ENCODE assay signal across 10 cellular contexts in the genomic region with DNA sequence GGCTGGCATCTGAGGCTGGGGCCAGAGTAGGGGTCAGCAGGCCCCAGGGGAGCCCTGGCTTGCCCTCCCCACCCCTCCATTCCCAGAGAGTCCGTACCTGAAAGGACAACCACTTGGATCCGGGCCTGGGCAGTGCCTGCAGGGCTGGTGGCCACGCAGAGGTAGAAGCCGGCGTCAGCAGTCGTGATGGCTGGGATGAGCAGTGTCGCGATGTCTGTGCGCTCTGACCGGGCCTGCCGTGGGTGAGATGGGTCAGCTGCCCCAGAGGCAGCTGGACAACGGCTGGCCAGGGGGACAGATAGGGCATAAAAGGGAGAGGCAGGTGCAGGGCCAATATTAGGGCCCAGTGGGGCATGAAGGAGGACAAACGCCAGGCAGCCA. TPM values are rescaled to one million over a fixed set of nuclear protein-coding genes. Genes with fewer than 3 reads are reported as not detected.
"Had no signal": no experiment of that assay in that cellular context is flagged by ENCODE, and none has a peak within 500 bp of the region (broad histone marks: within the 10 kb centered on the region; RNA-seq: fewer than 3 reads in every experiment).

No MANE protein-coding gene starts in this region.

- H3K27ac ChIP-seq: GM23248, HL-60 had no signal

- H3K4me3 Mint-ChIP-seq: HFFc6 had no signal

- H3K9ac ChIP-seq: GM23248 had no signal

- ATAC-seq: HCT116 had no signal

- H2AFZ ChIP-seq: GM23248 had no signal

- H3K9me3 ChIP-seq: HAP-1 had no signal

- H3K4me3 ChIP-seq: GM23248, HAP-1 had no signal

- H3K27ac Mint-ChIP-seq: HFFc6, IgD-negative memory B cell had no signal

- H3K4me1 ChIP-seq: HAP-1 had no signal

- H3K27me3 Mint-ChIP-seq: IgD-negative memory B cell had no signal

- H3K9me3 Mint-ChIP-seq: HFFc6, IgD-negative memory B cell had no signal

- H3K36me3 Mint-ChIP-seq: IgD-negative memory B cell had no signal

- DNase-seq: GM23248, GOT3, HFFc6 had no signal

RNA-seq across cellular contexts. Expression of gene LDLRAD2, which starts 42.7 kb away (rescaled TPM):
- total RNA-seq: GM23248, H4, HepG2, HT1080 had no signal
- polyA plus RNA-seq: HepG2 had no signal
